ENCODE assay signal across 10 cellular contexts in the genomic region with DNA sequence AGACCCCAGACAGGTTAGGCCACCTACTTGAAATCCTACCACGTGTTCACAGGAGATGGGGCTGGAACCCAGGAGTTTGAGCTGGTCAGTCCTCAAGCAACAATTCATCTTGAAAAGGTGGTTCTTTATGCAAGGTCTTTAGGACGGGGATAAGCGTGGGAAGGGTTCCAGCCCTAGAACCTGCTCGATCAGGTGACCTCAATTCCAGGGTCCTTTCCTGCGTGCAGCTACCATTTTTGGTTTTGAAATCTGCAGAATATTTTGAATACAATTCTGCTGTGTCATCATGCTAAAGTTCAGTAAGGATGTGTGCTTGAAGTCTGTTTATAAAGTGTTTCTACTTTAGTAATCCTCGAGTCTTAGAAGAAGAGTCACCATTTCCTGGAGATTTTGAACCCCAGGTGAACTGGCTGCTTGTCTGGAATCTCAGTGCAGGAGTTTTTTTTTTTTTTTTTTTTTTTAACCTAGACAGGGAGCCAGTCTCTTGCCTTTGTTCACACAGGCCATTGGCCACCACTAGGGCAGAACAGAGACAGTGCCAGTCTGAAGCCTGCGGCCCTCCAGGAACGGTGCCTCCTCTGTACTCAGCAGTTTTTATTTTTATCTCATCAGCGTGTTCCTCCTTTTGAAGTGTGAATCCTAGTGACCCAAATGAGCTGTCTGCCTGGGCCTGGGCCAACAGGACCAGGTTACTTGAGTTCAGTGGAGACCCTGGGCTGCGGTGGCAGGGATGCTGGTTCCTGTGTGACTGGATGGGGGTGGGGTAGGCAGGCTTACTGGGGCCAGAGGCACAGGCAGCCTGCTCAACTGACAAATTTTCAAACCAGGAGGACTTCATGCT. TPM values are rescaled to one million over a fixed set of nuclear protein-coding genes. Genes with fewer than 3 reads are reported as not detected.
A peak's percentile ranks its signal among the peaks of the same experiment; 100 is the strongest.
DNase-seq lines count a peak whose midpoint lies in the region; ATAC-seq and TF ChIP-seq lines count a peak whose summit lies in the region.
"Had no signal": no experiment of that assay in that cellular context is flagged by ENCODE, and none has a peak within 500 bp of the region (broad histone marks: within the 10 kb centered on the region; RNA-seq: fewer than 3 reads in every experiment).

No MANE protein-coding gene starts in this region.

- TF ChIP-seq CTCF in heart left ventricle (IDR thresholded peaks at IDR 0.05) (peak in 5 of 12 donors; percentile 14 to 29 (median 22)), retinal pigment epithelial cell (conservative IDR thresholded peaks at IDR 0.05; ENCODE audit: low read depth, low read length) (peak; percentile 35)

- peaks cover 2% of the 10 kb centered on the region for H3K27me3 Mint-ChIP-seq in activated T-cell treated with anti-CD3 and anti-CD28 coated beads, Interleukin-2, amount 50 U/mL, for 4 hours (ENCODE audit: low read depth)

- 47 to 53% (median 51%) methylated on average over 10 of the region's 10 CpGs for WGBS in heart left ventricle, 4 donors

- intact Hi-C loops in heart left ventricle (cut with DNase I) = loop anchor here in 4 of 10 donors (5.0 to 10.0 kb wide), 5 partner anchors 45 to 77 kb away; a partner anchor contains a TSS

- H3K9me3 ChIP-seq in heart left ventricle = no peaks in the 10 kb centered on the region

- TF ChIP-seq POLR2A in heart left ventricle (IDR thresholded peaks at IDR 0.05) = no peak

- H3K36me3 Mint-ChIP-seq in activated T-cell treated with anti-CD3 and anti-CD28 coated beads, Interleukin-2, amount 50 U/mL, for 4 hours (ENCODE audit: insufficient read depth) = no peaks in the 10 kb centered on the region

- H3K27me3 ChIP-seq in heart left ventricle = no peaks in the 10 kb centered on the region

- peak; percentile 40 to 49 for ATAC-seq in activated T-cell treated with anti-CD3 and anti-CD28 coated beads, Interleukin-2, amount 50 U/mL, for 4 hours
- ATAC-seq in heart left ventricle = peak; percentile 70 to 89 (median 85)
- ATAC-seq in GM21381 (IDR thresholded peaks at IDR 0.05; ENCODE audit: unreplicated experiment) = no peak
- ATAC-seq in GM18517 (IDR thresholded peaks at IDR 0.05; ENCODE audit: unreplicated experiment) = no peak
- no peak for ATAC-seq in GM19455 (IDR thresholded peaks at IDR 0.05; ENCODE audit: unreplicated experiment)

- peak overlapping the region in 6 of 12 donors; percentile 10 to 70 (median 30) for H3K27ac ChIP-seq in heart left ventricle

- peaks cover 6 to 83% (median 54%) of the 10 kb centered on the region in 12 donors for H3K4me1 ChIP-seq in heart left ventricle

- no peak overlapping the region for H3K4me3 Mint-ChIP-seq in activated T-cell treated with anti-CD3 and anti-CD28 coated beads, Interleukin-2, amount 50 U/mL, for 4 hours
- H3K4me3 Mint-ChIP-seq: B cell, neural crest cell had no signal

- H3K36me3 ChIP-seq in heart left ventricle = no peaks in the 10 kb centered on the region

- H3K4me3 ChIP-seq in heart left ventricle (no peak overlapping the region), retinal pigment epithelial cell (ENCODE audit: low read length) (no peak overlapping the region)

- H3K4me1 Mint-ChIP-seq in activated T-cell treated with anti-CD3 and anti-CD28 coated beads, Interleukin-2, amount 50 U/mL, for 4 hours (ENCODE audit: low read depth) = peaks cover 53% of the 10 kb centered on the region
- H3K4me1 Mint-ChIP-seq: B cell had no signal

- no peaks in the 10 kb centered on the region for H3K9me3 Mint-ChIP-seq in activated T-cell treated with anti-CD3 and anti-CD28 coated beads, Interleukin-2, amount 50 U/mL, for 4 hours
- H3K9me3 Mint-ChIP-seq: neural crest cell had no signal

- peak; percentile 44 for DNase-seq in activated CD4-positive, alpha-beta T cell treated with anti-CD3 and anti-CD28 coated beads, Interleukin-2, amount 50 U/mL, for 1 hour
- DNase-seq in activated CD4-positive, alpha-beta T cell treated with anti-CD3 and anti-CD28 coated beads for 48 hours = no peak
- no peak for DNase-seq in activated T-cell treated with anti-CD3 and anti-CD28 coated beads, Interleukin-2, amount 50 U/mL, for 4 hours
- peak; percentile 42 to 81 (median 59) for DNase-seq in heart left ventricle
- DNase-seq in retinal pigment epithelial cell (ENCODE audit: low read depth) = no peak

RNA-seq across cellular contexts. Expression of a gene that starts 54.6 kb away (rescaled TPM):
- total RNA-seq in activated T-cell treated with anti-CD3 and anti-CD28 coated beads, Interleukin-2, amount 50 U/mL, for 4 hours = 1 to 10 TPM in 2 of 3 donors, under 1 TPM in 1; 0.63 to 1.4 (median 1.3) TPM
- total RNA-seq in heart left ventricle = 10 to 100 TPM in 3 of 9 donors, 1 to 10 TPM in 6; 3.7 to 12.2 (median 7.7) TPM
- 1 to 10 TPM; 5.5 to 8.2 TPM for polyA plus RNA-seq in heart left ventricle

Comparison
In these comparisons a context has a peak if more than half of its experiments do, and no peak if none do; other contexts are left out.
1. DNase-seq: peak in activated CD4-positive, alpha-beta T cell treated with anti-CD3 and anti-CD28 coated beads, Interleukin-2, amount 50 U/mL, for 1 hour (single experiment) and heart left ventricle (5 of 5); none in activated CD4-positive, alpha-beta T cell treated with anti-CD3 and anti-CD28 coated beads for 48 hours (single experiment), activated T-cell treated with anti-CD3 and anti-CD28 coated beads, Interleukin-2, amount 50 U/mL, for 4 hours (single experiment) and retinal pigment epithelial cell (single experiment).
2. ATAC-seq: peak in activated T-cell treated with anti-CD3 and anti-CD28 coated beads, Interleukin-2, amount 50 U/mL, for 4 hours (2 of 2) and heart left ventricle (4 of 4); none in GM21381 (single experiment), GM18517 (single experiment) and GM19455 (single experiment).